22 cellular contexts compared by ENCODE assay signal in the genomic region with DNA sequence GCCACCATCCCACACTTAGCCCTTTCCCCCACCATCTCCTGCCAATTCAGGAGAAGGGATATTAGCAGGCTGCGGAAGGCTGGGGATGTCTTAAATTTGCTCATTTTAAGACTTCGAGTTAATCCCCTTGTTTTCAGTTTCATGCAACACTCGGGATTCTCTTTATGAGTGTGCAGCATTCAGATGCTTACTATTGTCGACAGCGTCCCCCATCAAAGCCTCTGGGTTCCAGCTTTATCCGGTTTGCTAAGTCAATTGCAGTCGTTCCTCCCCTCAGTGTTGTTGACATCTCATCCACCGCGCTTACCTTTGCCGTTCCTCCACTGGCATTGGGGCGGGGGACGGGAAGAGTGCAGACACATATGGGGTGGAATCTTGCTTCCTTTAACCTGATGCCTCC.
"Had no signal": no experiment of that assay in that cellular context is flagged by ENCODE, and none has a peak within 500 bp of the region (broad histone marks: within the 10 kb centered on the region; RNA-seq: fewer than 3 reads in every experiment).

No MANE protein-coding gene starts in this region.

- H2AFZ ChIP-seq: hepatocyte had no signal

- H3K27me3 ChIP-seq: colonic mucosa, hepatocyte, pancreas, right lobe of liver had no signal

- H3K79me2 ChIP-seq: hepatocyte had no signal

- H3K9me3 ChIP-seq: colonic mucosa, left ventricle myocardium inferior, lower lobe of right lung, pancreas, right lobe of liver, spleen had no signal

- H3K9me3 Mint-ChIP-seq: endodermal cell, memory B cell, nephron progenitor cell had no signal

- H3K27ac Mint-ChIP-seq: endodermal cell, memory B cell, nephron progenitor cell, progenitor cell of endocrine pancreas had no signal

- H3K27ac ChIP-seq: colonic mucosa, foreskin keratinocyte, hepatocyte, left ventricle myocardium inferior, lower lobe of right lung, pancreas, right lobe of liver, spleen had no signal

- H3K4me3 Mint-ChIP-seq: endodermal cell, memory B cell, nephron progenitor cell had no signal

- H3K4me3 ChIP-seq: colonic mucosa, hepatocyte, left ventricle myocardium inferior, lower lobe of right lung, pancreas, right lobe of liver, spleen had no signal

- H3K36me3 ChIP-seq: colonic mucosa, left ventricle myocardium inferior, lower lobe of right lung, pancreas, right lobe of liver, spleen had no signal

- H3K4me2 ChIP-seq: hepatocyte had no signal

- H3K36me3 Mint-ChIP-seq: memory B cell had no signal

- DNase-seq: cerebellar nuclear complex; colonic mucosa; dermis blood vessel endothelial cell; endodermal cell; erythroblast; kidney; left cardiac atrium; left ventricle myocardium inferior; lower lobe of right lung; midbrain; nephron progenitor cell; pancreas; right lobe of liver; spleen; stimulated activated CD4-positive, alpha-beta T cell treated with anti-CD3 and anti-CD28 coated beads, Interleukin-2, amount 100 ng/mL, for 24 hours; stimulated activated CD4-positive, alpha-beta T cell treated with anti-CD3 and anti-CD28 coated beads, Interleukin-4, amount 100 ng/mL, for 4 hours; stimulated activated naive CD4-positive, alpha-beta T cell treated with Interleukin-2 at 50 U/mL for 16 hours; trophoblast cell had no signal

- H3K4me1 ChIP-seq: colonic mucosa, foreskin keratinocyte, pancreas, right lobe of liver had no signal

- H3K4me1 Mint-ChIP-seq: endodermal cell, memory B cell had no signal
